In the genomic region with DNA sequence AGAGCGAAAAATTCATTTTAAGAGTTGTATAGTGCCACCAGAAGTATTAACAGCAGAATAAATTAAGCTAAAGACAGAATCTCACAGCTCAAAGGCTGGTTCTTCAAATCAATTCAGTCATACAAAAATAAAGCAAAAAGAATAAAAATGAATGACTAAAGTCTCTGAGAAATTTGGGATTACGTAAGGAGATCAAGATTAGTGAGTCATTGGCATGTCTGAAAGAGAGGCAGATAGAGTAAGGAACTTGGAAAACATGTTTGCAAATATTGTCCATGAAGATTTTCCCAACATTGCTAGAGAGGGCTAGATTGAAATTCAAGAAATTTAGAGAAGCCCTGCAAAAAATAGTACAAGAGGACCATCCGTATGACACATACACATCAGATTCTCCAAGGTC, we compare ENCODE assay signal across 19 cellular contexts.
DNase-seq lines count a peak whose midpoint lies in the region; ATAC-seq, FAIRE-seq and TF ChIP-seq lines count a peak whose summit lies in the region.
"Had no signal": no experiment of that assay in that cellular context is flagged by ENCODE, and none has a peak within 500 bp of the region (broad histone marks: within the 10 kb centered on the region; RNA-seq: fewer than 3 reads in every experiment).

No MANE protein-coding gene starts in this region.

- H3K4me1 ChIP-seq in tibial artery: no peaks in the 10 kb centered on the region

- no peak for TF ChIP-seq CTCF in bronchial epithelial cell (IDR thresholded peaks at IDR 0.05; ENCODE audit: insufficient read depth, low read length, severe bottlenecking)
- TF ChIP-seq CTCF in tibial artery (IDR thresholded peaks at IDR 0.05): no peak
- no peak for TF ChIP-seq CTCF in activated CD8-positive, alpha-beta T cell treated with anti-CD3 and anti-CD28 coated beads for 36 hours (IDR thresholded peaks at IDR 0.05)

- CTCF ChIA-PET in activated CD8-positive, alpha-beta T cell treated with anti-CD3 and anti-CD28 coated beads for 36 hours (lab: Charles Lee): no interaction called here

- no peaks in the 10 kb centered on the region for H3K27me3 ChIP-seq in bronchial epithelial cell (ENCODE audit: control insufficient read depth, insufficient read depth, low read length)
- H3K27me3 ChIP-seq in tibial artery: no peaks in the 10 kb centered on the region

- no peaks in the 10 kb centered on the region for H3K27me3 Mint-ChIP-seq in activated CD8-positive, alpha-beta T cell treated with anti-CD3 and anti-CD28 coated beads for 36 hours

- H3K36me3 ChIP-seq in bronchial epithelial cell (ENCODE audit: control insufficient read depth, insufficient read depth, low read length) (no peaks in the 10 kb centered on the region), tibial artery (no peaks in the 10 kb centered on the region)

- H3K36me3 Mint-ChIP-seq in activated CD8-positive, alpha-beta T cell treated with anti-CD3 and anti-CD28 coated beads for 36 hours (ENCODE audit: low read depth): no peaks in the 10 kb centered on the region

- H3K9me3 ChIP-seq in tibial artery: no peaks in the 10 kb centered on the region

- no peak for ATAC-seq in activated CD8-positive, alpha-beta T cell treated with anti-CD3 and anti-CD28 coated beads for 36 hours
- ATAC-seq: GM12878, K562 had no signal

- peaks cover 12% of the 10 kb centered on the region for H3K9me3 Mint-ChIP-seq in activated CD8-positive, alpha-beta T cell treated with anti-CD3 and anti-CD28 coated beads for 36 hours

- no peak overlapping the region for H3K27ac ChIP-seq in tibial artery
- H3K27ac ChIP-seq: C4-2B, GM23248, HL-60 had no signal

- no peak for FAIRE-seq in bronchial epithelial cell (lab: Jason Lieb, UNC)
- FAIRE-seq: GM12878, K562 had no signal

- H3K4me1 Mint-ChIP-seq in activated CD8-positive, alpha-beta T cell treated with anti-CD3 and anti-CD28 coated beads for 36 hours (ENCODE audit: low read depth): no peaks in the 10 kb centered on the region

- DNase-seq in HS-27A (ENCODE audit: low read depth): peak; percentile 27
- DNase-seq in MV-4-11 (lab: John Stamatoyannopoulos, UW): peak; percentile 4
- DNase-seq in bronchial epithelial cell (ENCODE audit: low read depth): peak; percentile 32
- peak; percentile 39 for DNase-seq in myocyte (ENCODE audit: low read depth)
- no peak for DNase-seq in stimulated activated CD4-positive, alpha-beta T cell treated with anti-CD3 and anti-CD28 coated beads, Interleukin-4, amount 100 ng/mL, for 24 hours
- DNase-seq in tibial artery: no peak
- no peak for DNase-seq in activated CD8-positive, alpha-beta T cell treated with anti-CD3 and anti-CD28 coated beads for 36 hours
- DNase-seq: DMS 273 treated with DMSO at 0.1 percent for 48 hours, GDM1, GM23248, NCI-H1105, NCI-H1694, NCI-H69, OCI-M1, RPMI8226 had no signal

- no peak overlapping the region for H3K4me3 Mint-ChIP-seq in activated CD8-positive, alpha-beta T cell treated with anti-CD3 and anti-CD28 coated beads for 36 hours

- intact Hi-C loops in tibial artery (cut with DNase I; ENCODE audit: low total_unique reads): no loop called here
- intact Hi-C loops in activated CD8-positive, alpha-beta T cell treated with anti-CD3 and anti-CD28 coated beads for 36 hours (cut with micrococcal nuclease): no loop called here

- H3K4me3 ChIP-seq in bronchial epithelial cell (ENCODE audit: low read depth, low read length) (no peak overlapping the region), tibial artery (no peak overlapping the region)
- H3K4me3 ChIP-seq: GM12878, GM23248, K562 had no signal

- POLR2A ChIA-PET in activated CD8-positive, alpha-beta T cell treated with anti-CD3 and anti-CD28 coated beads for 36 hours (lab: Charles Lee): no interaction called here

- H3K27ac Mint-ChIP-seq in activated CD8-positive, alpha-beta T cell treated with anti-CD3 and anti-CD28 coated beads for 36 hours: no peak overlapping the region

Comparison
In these comparisons a context has a peak if more than half of its experiments do, and no peak if none do; other contexts are left out.
1. DNase-seq: peak in HS-27A (single experiment), MV-4-11 (single experiment), bronchial epithelial cell (single experiment) and myocyte (single experiment); none in stimulated activated CD4-positive, alpha-beta T cell treated with anti-CD3 and anti-CD28 coated beads, Interleukin-4, amount 100 ng/mL, for 24 hours (single experiment), tibial artery (0 of 2) and activated CD8-positive, alpha-beta T cell treated with anti-CD3 and anti-CD28 coated beads for 36 hours (single experiment).